9 cellular contexts compared by ENCODE assay signal in the genomic region with DNA sequence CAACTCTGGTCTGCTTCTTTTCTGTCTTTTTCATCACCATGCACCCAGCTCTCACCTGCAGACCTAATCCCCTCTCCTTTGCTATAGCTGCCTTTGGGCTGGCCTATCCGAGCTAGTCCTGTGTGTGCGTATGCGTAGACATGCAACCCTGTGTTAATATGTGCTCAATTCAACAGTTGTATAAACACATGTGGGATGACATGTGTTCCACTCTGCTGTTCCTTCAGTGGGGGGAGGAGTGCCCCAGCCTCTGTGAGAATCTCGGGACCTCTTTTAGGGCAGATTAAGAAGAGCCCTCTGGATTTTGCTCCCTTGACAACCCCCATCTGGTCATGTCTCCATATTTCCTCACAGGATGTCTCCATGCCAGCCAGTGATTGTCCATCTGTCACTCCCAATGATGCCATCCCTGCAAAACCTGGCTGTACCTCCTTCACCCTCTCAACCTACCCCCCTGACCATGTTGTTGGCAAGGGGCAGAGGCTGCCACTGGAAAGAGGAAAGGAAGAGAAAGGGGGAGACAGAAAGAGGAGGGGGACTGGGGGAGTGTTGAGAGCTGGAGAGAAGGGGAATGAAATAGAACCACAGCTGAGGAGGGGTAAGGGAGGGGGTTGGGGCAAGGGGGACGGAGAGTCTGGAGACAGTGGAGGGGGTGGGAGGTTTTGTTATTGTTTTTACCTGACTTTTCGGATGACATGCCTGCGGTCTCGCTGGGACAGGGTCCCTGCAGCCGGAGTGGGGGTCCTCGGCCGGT. TPM values are rescaled to one million over a fixed set of nuclear protein-coding genes. Genes with fewer than 3 reads are reported as not detected.
DNase-seq lines count a peak whose midpoint lies in the region; ATAC-seq and FAIRE-seq lines count a peak whose summit lies in the region.
"Had no signal": no experiment of that assay in that cellular context is flagged by ENCODE, and none has a peak within 500 bp of the region (broad histone marks: within the 10 kb centered on the region; RNA-seq: fewer than 3 reads in every experiment).

No MANE protein-coding gene starts in this region.

- H4K20me1 ChIP-seq in BLaER1 = 0 out of 2 replicates have a peak, but pooled peaks cover 11% of the 10 kb centered on the region

- no peak overlapping the region for H2AFZ ChIP-seq in neuronal stem cell (ENCODE audit: low read length)

- no peak overlapping the region for H4K8ac ChIP-seq in neuronal stem cell (ENCODE audit: low read depth, low read length)

- peak overlapping the region; percentile 74 for H3K18ac ChIP-seq in neuronal stem cell (ENCODE audit: low read length)

- FAIRE-seq in urothelium cell line (lab: Jason Lieb, UNC) = no peak

- no peak overlapping the region for H3K14ac ChIP-seq in neuronal stem cell (ENCODE audit: low read length)

- peak; percentile 60 for DNase-seq in NCI-H2171 treated with DMSO at 0.1 percent for 48 hours (lab: John Stamatoyannopoulos, UW)
- DNase-seq in neuronal stem cell (ENCODE audit: low spot score) = no peak
- DNase-seq in effector CD8-positive, alpha-beta T cell (lab: John Stamatoyannopoulos, UW) = no peak
- no peak for DNase-seq in urothelium cell line (ENCODE audit: low spot score)
- DNase-seq: activated CD8-positive, alpha-beta memory T cell treated with anti-CD3 and anti-CD28 coated beads, Interleukin-2, amount 10 ng/mL, durations not matched to agents 7 days and 5 days had no signal

- no peak overlapping the region for H2BK12ac ChIP-seq in neuronal stem cell (ENCODE audit: low read length)

- no peak overlapping the region for H3K23ac ChIP-seq in neuronal stem cell (ENCODE audit: low read depth, low read length, poor library complexity)

- H3K4me2 ChIP-seq in BLaER1 (0 out of 2 replicates have a peak overlapping the region, but pooled peaks have one; percentile 12), neuronal stem cell (ENCODE audit: insufficient read depth, low read length, poor library complexity, severe bottlenecking) (peak overlapping the region; percentile 66)

- H3K27me3 ChIP-seq in BLaER1 (peaks cover 8% of the 10 kb centered on the region; the same call in 1 of the 2 replicates), endocrine pancreas (ENCODE audit: control insufficient read depth, insufficient read depth, low read length) (no peaks in the 10 kb centered on the region), neuronal stem cell (ENCODE audit: control insufficient read depth in 3 of 3, insufficient read depth in 3 of 3, low read depth in 1 of 3, low read length in 3 of 3) (peaks cover 0 to 33% (median 0%) of the 10 kb centered on the region in 3 experiments)

- H2BK15ac ChIP-seq in neuronal stem cell (ENCODE audit: low read length) = no peak overlapping the region

- H3K9me3 ChIP-seq in BLaER1 (peaks cover 7% of the 10 kb centered on the region), endocrine pancreas (ENCODE audit: control insufficient read depth, low read length) (no peaks in the 10 kb centered on the region), neuronal stem cell (replicated peaks in 1 of 2; ENCODE audit: control insufficient read depth in 2 of 2, insufficient read depth in 1 of 2, low read depth in 1 of 2, low read length in 2 of 2) (no peaks in the 10 kb centered on the region)

- WGBS in neuronal stem cell (ENCODE audit: extremely low coverage in 2 of 2, insufficient read length in 2 of 2, insufficient replicate concordance in 1 of 2), 2 donors = no CpG with 5 or more reads among the region's 11 CpGs

- H3K9ac ChIP-seq in BLaER1 (no peak overlapping the region), endocrine pancreas (ENCODE audit: control insufficient read depth, insufficient read depth, low read length) (no peak overlapping the region), neuronal stem cell (ENCODE audit: low read depth, low read length, poor library complexity) (no peak overlapping the region)

- H3K4me3 ChIP-seq in BLaER1 (no peak overlapping the region), endocrine pancreas (ENCODE audit: control insufficient read depth, insufficient read depth, low read length) (peak overlapping the region; percentile 25), neuronal stem cell (ENCODE audit: low read length in 2 of 2) (peak overlapping the region; percentile 60 to 68)

- H2BK120ac ChIP-seq in neuronal stem cell (ENCODE audit: low read depth, low read length) = no peak overlapping the region

- peaks cover 29% of the 10 kb centered on the region for H3K4me1 ChIP-seq in BLaER1
- H3K4me1 ChIP-seq in endocrine pancreas (ENCODE audit: control insufficient read depth, insufficient read depth, low read length) = no peaks in the 10 kb centered on the region
- H3K4me1 ChIP-seq in neuronal stem cell (ENCODE audit: control insufficient read depth in 2 of 2, insufficient read depth in 1 of 2, low read depth in 1 of 2, low read length in 2 of 2) = peaks cover 21 to 26% of the 10 kb centered on the region in 2 donors

- H4K91ac ChIP-seq in neuronal stem cell (ENCODE audit: low read depth, low read length, poor library complexity) = no peak overlapping the region

- H3K27ac ChIP-seq in BLaER1 (no peak overlapping the region), neuronal stem cell (replicated peaks; ENCODE audit: low read length) (no peak overlapping the region)

- H3K4ac ChIP-seq in neuronal stem cell (ENCODE audit: low read length) = no peak overlapping the region

- no peak for ATAC-seq in HG02970 (IDR thresholded peaks at IDR 0.05; ENCODE audit: low FRiP score, unreplicated experiment)
- no peak for ATAC-seq in GM18511 (IDR thresholded peaks at IDR 0.05; ENCODE audit: unreplicated experiment)
- ATAC-seq: activated CD8-positive, alpha-beta memory T cell treated with anti-CD3 and anti-CD28 coated beads, Interleukin-2, amount 10 ng/mL, durations not matched to agents 7 days and 5 days had no signal

- H3K36me3 ChIP-seq in BLaER1 (peaks cover 8% of the 10 kb centered on the region), endocrine pancreas (ENCODE audit: control insufficient read depth, insufficient read depth, low read length) (no peaks in the 10 kb centered on the region), neuronal stem cell (replicated peaks in 1 of 2; ENCODE audit: control insufficient read depth in 2 of 2, insufficient read depth in 2 of 2, low read length in 2 of 2) (peaks cover 10 to 13% of the 10 kb centered on the region in 2 donors)

- peaks cover 16% of the 10 kb centered on the region for H3K79me1 ChIP-seq in neuronal stem cell (ENCODE audit: low read depth, low read length)

- no peak overlapping the region for H2AK5ac ChIP-seq in neuronal stem cell (ENCODE audit: low read depth, low read length)

- H2BK5ac ChIP-seq in neuronal stem cell (ENCODE audit: low read length) = no peak overlapping the region

RNA-seq across cellular contexts. Expression of gene PRRT1, which starts 0.4 kb away (rescaled TPM):
- polyA plus RNA-seq in neuronal stem cell (2013, experiment 1 of 2) = 6.4 TPM
- polyA plus RNA-seq in neuronal stem cell (2013, experiment 2 of 2) = 6.2 TPM

RNA-seq across cellular contexts. Expression of gene PPT2, which starts 2.6 kb away (rescaled TPM):
- polyA plus RNA-seq in neuronal stem cell (2013, experiment 1 of 2) = 32.3 TPM
- 31.7 TPM for polyA plus RNA-seq in neuronal stem cell (2013, experiment 2 of 2)

RNA-seq across cellular contexts. Expression of gene EGFL8, which starts 13.1 kb away (rescaled TPM):
- 31.8 TPM for polyA plus RNA-seq in neuronal stem cell (2013, experiment 1 of 2)
- polyA plus RNA-seq in neuronal stem cell (2013, experiment 2 of 2) = 34.2 TPM

RNA-seq across cellular contexts. Expression of gene FKBPL, which starts 21.2 kb away (rescaled TPM):
- polyA plus RNA-seq in neuronal stem cell (2013, experiment 1 of 2) = 6.4 TPM
- 5.8 TPM for polyA plus RNA-seq in neuronal stem cell (2013, experiment 2 of 2)

RNA-seq across cellular contexts. Expression of gene ATF6B, which starts 23.3 kb away (rescaled TPM):
- polyA plus RNA-seq in neuronal stem cell (2013, experiment 1 of 2) = 43.3 TPM
- 41.6 TPM for polyA plus RNA-seq in neuronal stem cell (2013, experiment 2 of 2)
